ENCODE assay signal across 9 cellular contexts in genomic region chr20:11687546-11688292, GRCh38.
DNase-seq lines count a peak whose midpoint lies in the region; ATAC-seq and TF ChIP-seq lines count a peak whose summit lies in the region.
"Had no signal": no experiment of that assay in that cellular context is flagged by ENCODE, and none has a peak within 500 bp of the region (broad histone marks: within the 10 kb centered on the region; RNA-seq: fewer than 3 reads in every experiment).

No MANE protein-coding gene starts in this region.

- no peaks in the 10 kb centered on the region for H3K9me3 ChIP-seq in duodenal mucosa (ENCODE audit: control insufficient read depth in 1 of 2, low read length in 2 of 2)

- no peak overlapping the region for H3K9ac ChIP-seq in duodenal mucosa (ENCODE audit: low read depth in 1 of 2, low read length in 2 of 2)

- no peaks in the 10 kb centered on the region for H3K36me3 ChIP-seq in duodenal mucosa (ENCODE audit: control insufficient read depth in 1 of 2, insufficient read depth in 2 of 2, low read length in 2 of 2)

- no peak for ATAC-seq in GM21786 (IDR thresholded peaks at IDR 0.05; ENCODE audit: unreplicated experiment)

- H3K27ac ChIP-seq in 22Rv1 (peak overlapping the region; percentile 85), duodenal mucosa (ENCODE audit: low read depth, low read length) (no peak overlapping the region)

- no peak for TF ChIP-seq CTCF in 22Rv1 (IDR thresholded peaks at IDR 0.05)

- peak overlapping the region; percentile 36 to 42 for H3K4me3 ChIP-seq in duodenal mucosa (ENCODE audit: low read depth in 1 of 2, low read length in 2 of 2)

- H3K4me1 ChIP-seq in duodenal mucosa (ENCODE audit: control insufficient read depth in 1 of 2, insufficient read depth in 2 of 2, low read length in 2 of 2): peaks cover 0 to 8% of the 10 kb centered on the region in 2 donors

- DNase-seq in M059J (ENCODE audit: low read depth): peak; percentile 25
- DNase-seq in mucosa of gallbladder (ENCODE audit: low spot score): peak; percentile 12
- no peak for DNase-seq in activated gamma-delta T cell treated with Interleukin-2 at 50 U/mL for 16 hours
- no peak for DNase-seq in globus pallidus (ENCODE audit: low spot score)
- DNase-seq in KG1 (lab: John Stamatoyannopoulos, UW): no peak
- DNase-seq: NCI-H187 treated with DMSO at 0.1 percent for 48 hours had no signal

- peaks cover 5 to 7% of the 10 kb centered on the region in 2 donors for H3K27me3 ChIP-seq in duodenal mucosa (ENCODE audit: control insufficient read depth in 1 of 2, insufficient read depth in 2 of 2, low read length in 2 of 2)

Comparison
In these comparisons a context has a peak if more than half of its experiments do, and no peak if none do; other contexts are left out.
1. DNase-seq: peak in M059J (single experiment) and mucosa of gallbladder (single experiment); none in activated gamma-delta T cell treated with Interleukin-2 at 50 U/mL for 16 hours (single experiment), globus pallidus (single experiment) and KG1 (single experiment).